Comparison of ENCODE assay signal across 8 cellular contexts in the genomic region with DNA sequence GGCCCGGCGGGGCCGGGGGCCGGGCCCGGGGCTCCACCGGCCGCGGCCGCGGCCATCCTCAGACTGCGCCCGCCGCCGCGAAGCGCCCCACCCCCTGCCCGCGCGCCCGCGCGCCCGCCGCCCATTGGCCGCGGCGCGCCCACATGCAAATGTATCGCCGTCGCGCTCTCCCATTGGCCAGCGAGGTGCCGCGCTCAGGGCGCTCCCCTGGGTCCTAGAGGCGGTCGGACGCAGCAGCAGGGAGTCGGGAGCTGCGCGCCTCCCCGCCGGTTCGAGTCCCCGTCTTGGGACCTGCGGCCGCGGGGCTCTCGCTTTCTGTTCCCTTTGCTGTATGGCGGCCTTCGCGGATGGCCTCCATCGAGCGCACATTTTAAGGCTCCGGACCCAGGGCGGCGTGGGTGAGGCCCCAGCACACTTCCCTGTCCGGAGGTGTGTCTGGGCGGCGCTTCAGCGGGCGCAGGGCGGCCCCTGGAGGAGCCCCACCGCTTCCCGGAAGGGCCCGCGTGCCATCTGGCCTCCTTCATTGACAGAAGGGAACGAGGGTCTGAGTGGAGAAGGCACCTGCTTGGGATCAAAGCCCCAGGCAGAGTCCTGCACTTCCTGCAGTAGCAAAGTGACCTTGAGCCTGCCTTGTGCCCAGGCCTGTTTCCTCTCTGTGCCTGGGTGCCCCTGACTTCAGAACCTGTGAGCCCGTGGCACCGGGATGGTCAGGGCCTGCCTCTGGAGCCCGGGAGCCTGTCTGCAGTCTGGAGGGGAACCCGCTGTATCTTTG. TPM values are rescaled to one million over a fixed set of nuclear protein-coding genes. Genes with fewer than 3 reads are reported as not detected.
DNase-seq lines count a peak whose midpoint lies in the region; ATAC-seq, FAIRE-seq and TF ChIP-seq lines count a peak whose summit lies in the region.

A gene with protein sequence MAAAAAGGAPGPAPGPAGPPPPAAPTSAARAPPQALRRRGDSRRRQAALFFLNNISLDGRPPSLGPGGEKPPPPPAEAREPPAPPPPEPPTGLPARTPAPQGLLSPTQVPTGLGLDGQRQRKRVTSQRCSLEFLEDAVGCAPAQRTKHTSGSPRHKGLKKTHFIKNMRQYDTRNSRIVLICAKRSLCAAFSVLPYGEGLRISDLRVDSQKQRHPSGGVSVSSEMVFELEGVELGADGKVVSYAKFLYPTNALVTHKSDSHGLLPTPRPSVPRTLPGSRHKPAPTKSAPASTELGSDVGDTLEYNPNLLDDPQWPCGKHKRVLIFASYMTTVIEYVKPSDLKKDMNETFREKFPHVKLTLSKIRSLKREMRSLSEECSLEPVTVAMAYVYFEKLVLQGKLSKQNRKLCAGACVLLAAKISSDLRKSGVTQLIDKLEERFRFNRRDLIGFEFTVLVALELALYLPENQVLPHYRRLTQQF (minus strand): TSS at position 65 of the 772 bp plus-strand sequence. CDS start 9 bp downstream, at position 56.

- H3K27me3 ChIP-seq in endocrine pancreas (ENCODE audit: control insufficient read depth, insufficient read depth, low read length), result no peaks in the 10 kb centered on the region

- H3K9ac ChIP-seq in endocrine pancreas (ENCODE audit: control insufficient read depth, insufficient read depth, low read length), result peak within 1 kb of the TSS; percentile 80

- TF ChIP-seq CTCF in Calu3 (IDR thresholded peaks at IDR 0.05; ENCODE audit: unreplicated experiment), result peak; percentile 49

- peak within 1 kb of the TSS; percentile 36 for H3K27ac Mint-ChIP-seq in Calu3 (ENCODE audit: unreplicated experiment)
- H3K27ac Mint-ChIP-seq in activated CD8-positive, alpha-beta memory T cell treated with anti-CD3 and anti-CD28 coated beads, Interleukin-2, amount 10 ng/mL, durations not matched to agents 7 days and 5 days, result peak within 1 kb of the TSS; percentile 90

- BruUV-seq in Calu3 (replicated peaks; lab: Mats Ljungman, UMichigan), result no TSS peak

- CTCF ChIA-PET in Calu3 (lab: Charles Lee), result interaction anchor here (0.6 kb wide), 1 partner anchor 415 kb away, joined by 3 read pairs; no protein-coding TSS in a partner anchor
- CTCF ChIA-PET in activated CD8-positive, alpha-beta memory T cell treated with anti-CD3 and anti-CD28 coated beads, Interleukin-2, amount 10 ng/mL, durations not matched to agents 7 days and 5 days (lab: Charles Lee), result no interaction called here

- H3K27me3 Mint-ChIP-seq in Calu3 (ENCODE audit: unreplicated experiment), result no peaks in the 10 kb centered on the region
- H3K27me3 Mint-ChIP-seq in activated CD8-positive, alpha-beta memory T cell treated with anti-CD3 and anti-CD28 coated beads, Interleukin-2, amount 10 ng/mL, durations not matched to agents 7 days and 5 days, result peaks cover 4% of the 10 kb centered on the region

- peak within 1 kb of the TSS; percentile 66 for H3K4me3 Mint-ChIP-seq in Calu3 (ENCODE audit: low read depth, unreplicated experiment)
- H3K4me3 Mint-ChIP-seq in activated CD8-positive, alpha-beta memory T cell treated with anti-CD3 and anti-CD28 coated beads, Interleukin-2, amount 10 ng/mL, durations not matched to agents 7 days and 5 days, result peak within 1 kb of the TSS; percentile 79

- peak within 1 kb of the TSS; percentile 26 for H3K4me3 ChIP-seq in endocrine pancreas (ENCODE audit: control insufficient read depth, insufficient read depth, low read length)
- H3K4me3 ChIP-seq in mesodermal cell (ENCODE audit: extremely low read depth, insufficient read depth, low read length, poor library complexity, severe bottlenecking), result peak within 1 kb of the TSS; percentile 49

- no peak within 1 kb of the TSS for H3K27ac ChIP-seq in mesodermal cell (ENCODE audit: low read depth, low read length, severe bottlenecking)

- 10 to 12% methylated on average over 52 to 57 of the region's 73 CpGs for WGBS in mesodermal cell (ENCODE audit: insufficient coverage in 2 of 2), 2 experiments

- no peaks in the 10 kb centered on the region for H3K36me3 ChIP-seq in endocrine pancreas (ENCODE audit: control insufficient read depth, insufficient read depth, low read length)
- no peaks in the 10 kb centered on the region for H3K36me3 ChIP-seq in mesodermal cell (ENCODE audit: control insufficient read depth, insufficient read depth, low read length)

- peak; percentile 99 for FAIRE-seq in HTR-8/SVneo (lab: Jason Lieb, UNC)

- ATAC-seq in GM21381 (IDR thresholded peaks at IDR 0.05; ENCODE audit: unreplicated experiment), result peak; percentile 82
- peak; percentile 93 for ATAC-seq in activated CD8-positive, alpha-beta memory T cell treated with anti-CD3 and anti-CD28 coated beads, Interleukin-2, amount 10 ng/mL, durations not matched to agents 7 days and 5 days

- no peaks in the 10 kb centered on the region for H3K4me1 ChIP-seq in endocrine pancreas (ENCODE audit: control insufficient read depth, insufficient read depth, low read length)
- H3K4me1 ChIP-seq in mesodermal cell (ENCODE audit: control insufficient read depth, insufficient read depth, low read length, poor library complexity, severe bottlenecking), result no peaks in the 10 kb centered on the region

- H3K9me3 Mint-ChIP-seq in Calu3 (ENCODE audit: low read depth, unreplicated experiment), result no peaks in the 10 kb centered on the region
- no peaks in the 10 kb centered on the region for H3K9me3 Mint-ChIP-seq in activated CD8-positive, alpha-beta memory T cell treated with anti-CD3 and anti-CD28 coated beads, Interleukin-2, amount 10 ng/mL, durations not matched to agents 7 days and 5 days (ENCODE audit: low read depth)

- H3K36me3 Mint-ChIP-seq in Calu3 (ENCODE audit: insufficient read depth, unreplicated experiment), result peaks cover 31% of the 10 kb centered on the region
- H3K36me3 Mint-ChIP-seq in activated CD8-positive, alpha-beta memory T cell treated with anti-CD3 and anti-CD28 coated beads, Interleukin-2, amount 10 ng/mL, durations not matched to agents 7 days and 5 days, result no peaks in the 10 kb centered on the region

- peaks cover 27% of the 10 kb centered on the region for H3K4me1 Mint-ChIP-seq in Calu3 (ENCODE audit: low read depth, unreplicated experiment)
- H3K4me1 Mint-ChIP-seq in activated CD8-positive, alpha-beta memory T cell treated with anti-CD3 and anti-CD28 coated beads, Interleukin-2, amount 10 ng/mL, durations not matched to agents 7 days and 5 days, result peaks cover 27% of the 10 kb centered on the region

- DNase-seq in Calu3, result peak; percentile 99
- DNase-seq in HTR-8/SVneo (ENCODE audit: insufficient read length, low spot score), result peak; percentile 100
- DNase-seq in NOMO-1 treated with dmso at 0.1 percent for 144 hours (lab: John Stamatoyannopoulos, UW; ENCODE audit: unreplicated experiment), result peak; percentile 91
- DNase-seq in activated CD8-positive, alpha-beta memory T cell treated with anti-CD3 and anti-CD28 coated beads, Interleukin-2, amount 10 ng/mL, durations not matched to agents 7 days and 5 days, result peak; percentile 95
- peak; percentile 74 for DNase-seq in stimulated activated CD8-positive, alpha-beta memory T cell treated with anti-CD3 and anti-CD28 coated beads, Interleukin-15, amount 100 ng/mL, for 1 hour (ENCODE audit: low read depth)

- no peaks in the 10 kb centered on the region for H3K9me3 ChIP-seq in endocrine pancreas (ENCODE audit: control insufficient read depth, low read length)
- H3K9me3 ChIP-seq in mesodermal cell (ENCODE audit: control insufficient read depth, low read length), result no peaks in the 10 kb centered on the region

- intact Hi-C loops in Calu3 (cut with micrococcal nuclease; ENCODE audit: unreplicated experiment), result no loop called here

RNA-seq across cellular contexts. Expression of the gene that starts here (rescaled TPM):
- total RNA-seq in Calu3 (2022), result 12.2 and 13.6 TPM in 2 replicates
- total RNA-seq in activated CD8-positive, alpha-beta memory T cell treated with anti-CD3 and anti-CD28 coated beads, Interleukin-2, amount 10 ng/mL, durations not matched to agents 7 days and 5 days, result 10 to 100 TPM; 15.6 to 16.5 TPM
- polyA plus RNA-seq in mesodermal cell (2013, experiment 1 of 2), result 7.6 TPM
- 7.3 TPM for polyA plus RNA-seq in mesodermal cell (2013, experiment 2 of 2)
